16 cellular contexts compared by ENCODE assay signal in genomic region chr19:35408284-35409171, GRCh38.
A peak's percentile ranks its signal among the peaks of the same experiment; 100 is the strongest.
DNase-seq lines count a peak whose midpoint lies in the region; ATAC-seq and TF ChIP-seq lines count a peak whose summit lies in the region.
"Had no signal": no experiment of that assay in that cellular context is flagged by ENCODE, and none has a peak within 500 bp of the region (broad histone marks: within the 10 kb centered on the region; RNA-seq: fewer than 3 reads in every experiment).

No MANE protein-coding gene starts in this region.

- H3K27ac ChIP-seq in RWPE2 (ENCODE audit: poor library complexity, severe bottlenecking) (no peak overlapping the region), coronary artery (no peak overlapping the region)
- H3K27ac ChIP-seq: hepatocyte, spleen had no signal

- H3K27me3 ChIP-seq in RWPE2 (ENCODE audit: insufficient read depth, poor library complexity, severe bottlenecking), result peaks cover 23% of the 10 kb centered on the region
- H3K27me3 ChIP-seq: hepatocyte had no signal

- H3K36me3 ChIP-seq in RWPE2 (ENCODE audit: low read depth), result no peaks in the 10 kb centered on the region
- H3K36me3 ChIP-seq: spleen had no signal

- TF ChIP-seq CTCF in GM12873 (IDR thresholded peaks at IDR 0.05; ENCODE audit: insufficient read depth, low read depth, low read length, missing control alignments) (peak; percentile 23), RWPE2 (IDR thresholded peaks at IDR 0.05; ENCODE audit: poor library complexity, severe bottlenecking) (no peak), coronary artery (IDR thresholded peaks at IDR 0.05) (no peak)

- H3K4me3 ChIP-seq in RWPE2 (ENCODE audit: severe bottlenecking) (no peak overlapping the region), coronary artery (no peak overlapping the region)
- H3K4me3 ChIP-seq: hepatocyte, spleen had no signal

- peak; percentile 20 for DNase-seq in RWPE2 (ENCODE audit: low spot score)
- DNase-seq in coronary artery (ENCODE audit: low spot score), result no peak
- DNase-seq in stimulated activated CD4-positive, alpha-beta T cell treated with anti-CD3 and anti-CD28 coated beads, Interleukin-15, amount 100 ng/mL, for 24 hours, result no peak
- DNase-seq: activated CD4-positive, alpha-beta memory T cell treated with anti-CD3 and anti-CD28 coated beads for 36 hours; activated naive CD4-positive, alpha-beta T cell treated with anti-CD3 and anti-CD28 coated beads for 36 hours; EL; erythroblast; Karpas-422; NCI-H2081; spleen had no signal

- H3K9me3 ChIP-seq in RWPE2 (ENCODE audit: severe bottlenecking), result no peaks in the 10 kb centered on the region
- H3K9me3 ChIP-seq: spleen had no signal

- ATAC-seq in GM19397 (IDR thresholded peaks at IDR 0.05; ENCODE audit: unreplicated experiment) (peak; percentile 62), HG02885 (IDR thresholded peaks at IDR 0.05; ENCODE audit: poor library complexity, unreplicated experiment) (peak; percentile 62), RWPE2 (ENCODE audit: low read depth) (no peak), HG03442 (IDR thresholded peaks at IDR 0.05; ENCODE audit: unreplicated experiment) (no peak), HG02884 (IDR thresholded peaks at IDR 0.05; ENCODE audit: unreplicated experiment) (no peak)

- H3K4me1 ChIP-seq in RWPE2 (ENCODE audit: insufficient read depth, poor library complexity, severe bottlenecking), result peaks cover 3% of the 10 kb centered on the region

Comparison
In these comparisons a context has a peak if more than half of its experiments do, and no peak if none do; other contexts are left out.
1. ATAC-seq: peak in GM19397 (single experiment) and HG02885 (single experiment); none in RWPE2 (single experiment), HG03442 (single experiment) and HG02884 (single experiment).